Comparison of ENCODE assay signal across 13 cellular contexts in genomic region chr16:30541502-30542329, GRCh38. TPM values are rescaled to one million over a fixed set of nuclear protein-coding genes. Genes with fewer than 3 reads are reported as not detected.
A peak's percentile ranks its signal among the peaks of the same experiment; 100 is the strongest.
DNase-seq lines count a peak whose midpoint lies in the region; ATAC-seq and TF ChIP-seq lines count a peak whose summit lies in the region.
"Had no signal": no experiment of that assay in that cellular context is flagged by ENCODE, and none has a peak within 500 bp of the region (broad histone marks: within the 10 kb centered on the region; RNA-seq: fewer than 3 reads in every experiment).

No MANE protein-coding gene starts in this region.

- H3K27ac ChIP-seq in HUES64 (ENCODE audit: low read depth, low read length): peak overlapping the region; percentile 72; the same call in 1 of the 2 replicates
- H3K27ac ChIP-seq in colonic mucosa: peak overlapping the region; percentile 69
- H3K27ac ChIP-seq in mesodermal cell (ENCODE audit: low read depth, low read length, severe bottlenecking): peak overlapping the region; percentile 80
- no peak overlapping the region for H3K27ac ChIP-seq in Karpas-422 (ENCODE audit: low read length)

- DNase-seq in AG08395 (ENCODE audit: low spot score): peak; percentile 51
- DNase-seq in colonic mucosa: peak; percentile 77
- no peak for DNase-seq in NCI-H1092 (lab: John Stamatoyannopoulos, UW)
- DNase-seq in Karpas-422: no peak
- no peak for DNase-seq in COR-L47 (lab: John Stamatoyannopoulos, UW)
- DNase-seq: activated CD8-positive, alpha-beta memory T cell treated with anti-CD3 and anti-CD28 coated beads, Interleukin-2, amount 50 U/mL, for 48 hours; AML-193; MV-4-11; NCI-H345; stimulated activated CD4-positive, alpha-beta T cell treated with anti-CD3 and anti-CD28 coated beads, Interleukin-15, amount 100 ng/mL, for 24 hours had no signal

- H3K36me3 ChIP-seq in HUES64 (ENCODE audit: insufficient read depth, low read length) (no peaks in the 10 kb centered on the region), colonic mucosa (no peaks in the 10 kb centered on the region), mesodermal cell (ENCODE audit: control insufficient read depth, insufficient read depth, low read length) (peaks cover 4% of the 10 kb centered on the region), Karpas-422 (ENCODE audit: insufficient read depth, low read length) (no peaks in the 10 kb centered on the region)

- H3K4me3 ChIP-seq in HUES64 (ENCODE audit: low read length) (peak overlapping the region; percentile 20), colonic mucosa (no peak overlapping the region), mesodermal cell (ENCODE audit: extremely low read depth, insufficient read depth, low read length, poor library complexity, severe bottlenecking) (no peak overlapping the region), Karpas-422 (ENCODE audit: low read length) (no peak overlapping the region)

- no peaks in the 10 kb centered on the region for H3K79me2 ChIP-seq in Karpas-422 (ENCODE audit: low read length)

- no peaks in the 10 kb centered on the region for H4K20me1 ChIP-seq in Karpas-422 (ENCODE audit: insufficient read depth, low read depth, low read length)

- H3K4me2 ChIP-seq in Karpas-422 (ENCODE audit: low read depth, low read length, poor library complexity, severe bottlenecking): no peak overlapping the region

- H3K27me3 ChIP-seq in HUES64 (ENCODE audit: insufficient read depth, low read length): no peaks in the 10 kb centered on the region
- no peaks in the 10 kb centered on the region for H3K27me3 ChIP-seq in colonic mucosa
- no peaks in the 10 kb centered on the region for H3K27me3 ChIP-seq in Karpas-422 (ENCODE audit: low read length)

- TF ChIP-seq CTCF in colonic mucosa (IDR thresholded peaks at IDR 0.05): no peak

- intact Hi-C loops in colonic mucosa (cut with DNase I): no loop called here

- 14% methylated on average over 7 of the region's 10 CpGs for WGBS in HUES64
- WGBS in mesodermal cell (ENCODE audit: insufficient coverage in 2 of 2), 2 experiments: 18 to 29% methylated on average over 4 of the region's 10 CpGs

- peaks cover 28% of the 10 kb centered on the region for H3K4me1 ChIP-seq in HUES64 (ENCODE audit: insufficient read depth, low read length)
- H3K4me1 ChIP-seq in colonic mucosa: peaks cover 6% of the 10 kb centered on the region
- H3K4me1 ChIP-seq in mesodermal cell (ENCODE audit: control insufficient read depth, insufficient read depth, low read length, poor library complexity, severe bottlenecking): peaks cover 24% of the 10 kb centered on the region
- H3K4me1 ChIP-seq in Karpas-422 (ENCODE audit: low read length): peaks cover 27% of the 10 kb centered on the region

- no peak for ATAC-seq in GM19324 (IDR thresholded peaks at IDR 0.05; ENCODE audit: low FRiP score, unreplicated experiment)

- no peaks in the 10 kb centered on the region for H3K9me3 ChIP-seq in HUES64 (ENCODE audit: insufficient read depth, low read depth, low read length)
- no peaks in the 10 kb centered on the region for H3K9me3 ChIP-seq in colonic mucosa
- H3K9me3 ChIP-seq in mesodermal cell (ENCODE audit: control insufficient read depth, low read length): no peaks in the 10 kb centered on the region
- no peaks in the 10 kb centered on the region for H3K9me3 ChIP-seq in Karpas-422 (ENCODE audit: low read length)

- H3K9ac ChIP-seq in HUES64 (ENCODE audit: low read depth, low read length) (peak overlapping the region; percentile 3; the same call in 1 of the 2 replicates), colonic mucosa (ENCODE audit: low read depth in 2 of 2, low read length in 2 of 2) (peak overlapping the region in 1 of 2 donors; percentile 61), Karpas-422 (ENCODE audit: low read length) (no peak overlapping the region)

- no peaks in the 10 kb centered on the region for H3K9me2 ChIP-seq in Karpas-422 (replicated peaks; ENCODE audit: insufficient read depth, low read length)

- H2AFZ ChIP-seq in Karpas-422 (ENCODE audit: low read length): no peak overlapping the region

RNA-seq across cellular contexts. Expression of gene ZNF747, which starts 7.1 kb away (rescaled TPM):
- polyA plus RNA-seq in HUES64 (2013, experiment 1 of 2): 5.4 TPM
- polyA plus RNA-seq in HUES64 (2013, experiment 2 of 2): 5.5 TPM
- 10 to 100 TPM in 1 of 2 donors, 1 to 10 TPM in 1; 8.7 to 11.9 TPM for total RNA-seq in colonic mucosa
- polyA plus RNA-seq in mesodermal cell (2013, experiment 1 of 2): 4.9 TPM
- polyA plus RNA-seq in mesodermal cell (2013, experiment 2 of 2): 4.4 TPM
- 9.8 and 16.9 TPM in 2 replicates for total RNA-seq in Karpas-422 (2014; rRNA removed; shearing (Covaris generic); ENCODE audit: low replicate concordance)

RNA-seq across cellular contexts. Expression of gene ZNF768, which starts 15.3 kb away (rescaled TPM):
- polyA plus RNA-seq in HUES64 (2013, experiment 1 of 2): 23.1 TPM
- polyA plus RNA-seq in HUES64 (2013, experiment 2 of 2): 32.3 TPM
- 10 to 100 TPM; 58.6 to 63.2 TPM for total RNA-seq in colonic mucosa
- 33.7 TPM for polyA plus RNA-seq in mesodermal cell (2013, experiment 1 of 2)
- polyA plus RNA-seq in mesodermal cell (2013, experiment 2 of 2): 31.0 TPM
- 59.4 and 107 TPM in 2 replicates for total RNA-seq in Karpas-422 (2014; rRNA removed; shearing (Covaris generic); ENCODE audit: low replicate concordance)

RNA-seq across cellular contexts. Expression of gene ZNF764, which starts 16.5 kb away (rescaled TPM):
- 5.2 TPM for polyA plus RNA-seq in HUES64 (2013, experiment 1 of 2)
- polyA plus RNA-seq in HUES64 (2013, experiment 2 of 2): 6.0 TPM
- total RNA-seq in colonic mucosa: 10 to 100 TPM in 1 of 2 donors, 1 to 10 TPM in 1; 9.0 to 11.1 TPM
- 8.1 TPM for polyA plus RNA-seq in mesodermal cell (2013, experiment 1 of 2)
- polyA plus RNA-seq in mesodermal cell (2013, experiment 2 of 2): 7.1 TPM
- 7.0 and 15.8 TPM in 2 replicates for total RNA-seq in Karpas-422 (2014; rRNA removed; shearing (Covaris generic); ENCODE audit: low replicate concordance)

RNA-seq across cellular contexts. Expression of gene ZNF688, which starts 29.8 kb away (rescaled TPM):
- polyA plus RNA-seq in HUES64 (2013, experiment 1 of 2): 3.8 TPM
- 3.7 TPM for polyA plus RNA-seq in HUES64 (2013, experiment 2 of 2)
- total RNA-seq in colonic mucosa: 10 to 100 TPM; 13.1 to 14.3 TPM
- 6.2 TPM for polyA plus RNA-seq in mesodermal cell (2013, experiment 1 of 2)
- polyA plus RNA-seq in mesodermal cell (2013, experiment 2 of 2): 7.6 TPM
- 18.0 and 24.9 TPM in 2 replicates for total RNA-seq in Karpas-422 (2014; rRNA removed; shearing (Covaris generic); ENCODE audit: low replicate concordance)

RNA-seq across cellular contexts. Expression of gene ZNF785, which starts 43.8 kb away (rescaled TPM):
- 5.2 TPM for polyA plus RNA-seq in HUES64 (2013, experiment 1 of 2)
- polyA plus RNA-seq in HUES64 (2013, experiment 2 of 2): 6.4 TPM
- 10 to 100 TPM; 12.7 to 13.3 TPM for total RNA-seq in colonic mucosa
- 7.9 TPM for polyA plus RNA-seq in mesodermal cell (2013, experiment 1 of 2)
- polyA plus RNA-seq in mesodermal cell (2013, experiment 2 of 2): 9.1 TPM
- 14.9 and 20.8 TPM in 2 replicates for total RNA-seq in Karpas-422 (2014; rRNA removed; shearing (Covaris generic); ENCODE audit: low replicate concordance)

Comparison
In these comparisons a context has a peak if more than half of its experiments do, and no peak if none do; other contexts are left out.
1. DNase-seq: peak in AG08395 (single experiment) and colonic mucosa (single experiment); none in NCI-H1092 (single experiment), Karpas-422 (single experiment) and COR-L47 (single experiment).